1 cellular context compared by ENCODE assay signal in genomic region chr1:225418059-225418458, GRCh38.
TF ChIP-seq lines count a peak whose summit lies in the region.

No MANE protein-coding gene starts in this region.

TF ChIP-seq in K562, 482 proteins besides CTCF, POLR2A, EP300 and RAD21 (continued from another document):
- TF ChIP-seq SRSF3 (IDR thresholded peaks at IDR 0.05; ENCODE audit: insufficient read depth, low read length) (no peak), ZC3H11A (IDR thresholded peaks at IDR 0.05; ENCODE audit: low read depth, low read length) (no peak), CHAMP1 (IDR thresholded peaks at IDR 0.05) (no peak), ZNF785 (CRISPR knock-in tag; IDR thresholded peaks at IDR 0.05) (no peak), SP2 (IDR thresholded peaks at IDR 0.05; ENCODE audit: extremely low read depth, low read depth, low read length, poor library complexity, severe bottlenecking) (no peak), MBD2 (IDR thresholded peaks at IDR 0.05; ENCODE audit: borderline replicate concordance, low read depth) (no peak)
